19 cellular contexts compared by ENCODE assay signal in the genomic region with DNA sequence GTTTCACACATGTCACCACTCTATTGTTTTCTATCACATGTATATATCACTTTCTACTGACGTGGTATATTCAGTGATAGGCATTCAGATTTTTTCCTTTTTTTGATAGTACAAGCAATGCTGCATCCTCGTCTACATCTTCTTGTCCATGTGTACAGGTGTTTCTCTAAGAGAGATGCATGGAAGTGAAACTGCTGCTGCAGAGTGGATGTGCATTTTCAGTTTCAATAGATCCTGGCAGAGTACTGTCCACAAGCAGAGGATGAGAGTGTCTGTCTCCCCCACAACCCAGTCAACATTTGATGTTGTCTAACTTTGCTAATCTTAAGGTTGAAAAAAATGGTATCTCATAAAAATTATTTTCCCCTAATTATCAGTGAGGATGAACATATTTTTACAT.
DNase-seq lines count a peak whose midpoint lies in the region; ATAC-seq and FAIRE-seq lines count a peak whose summit lies in the region.
"Had no signal": no experiment of that assay in that cellular context is flagged by ENCODE, and none has a peak within 500 bp of the region (broad histone marks: within the 10 kb centered on the region; RNA-seq: fewer than 3 reads in every experiment).

No MANE protein-coding gene starts in this region.

- no peaks in the 10 kb centered on the region for H3K27me3 Mint-ChIP-seq in activated CD4-positive, alpha-beta memory T cell treated with anti-CD3 and anti-CD28 coated beads for 36 hours
- H3K27me3 Mint-ChIP-seq: activated CD8-positive, alpha-beta memory T cell treated with anti-CD3 and anti-CD28 coated beads, Interleukin-2, amount 10 ng/mL, durations not matched to agents 7 days and 5 days had no signal

- POLR2A ChIA-PET in activated CD4-positive, alpha-beta memory T cell treated with anti-CD3 and anti-CD28 coated beads for 36 hours (lab: Charles Lee): no interaction called here

- H3K4me1 Mint-ChIP-seq in activated CD4-positive, alpha-beta memory T cell treated with anti-CD3 and anti-CD28 coated beads for 36 hours (ENCODE audit: low read depth): no peaks in the 10 kb centered on the region

- H3K9me3 Mint-ChIP-seq in activated CD4-positive, alpha-beta memory T cell treated with anti-CD3 and anti-CD28 coated beads for 36 hours: peaks cover 2% of the 10 kb centered on the region

- no peak overlapping the region for H3K4me3 Mint-ChIP-seq in activated CD4-positive, alpha-beta memory T cell treated with anti-CD3 and anti-CD28 coated beads for 36 hours
- H3K4me3 Mint-ChIP-seq: activated CD8-positive, alpha-beta memory T cell treated with anti-CD3 and anti-CD28 coated beads, Interleukin-2, amount 10 ng/mL, durations not matched to agents 7 days and 5 days; WTC11 had no signal

- ATAC-seq in GM19455 (IDR thresholded peaks at IDR 0.05; ENCODE audit: unreplicated experiment): peak; percentile 76
- ATAC-seq in HG02885 (IDR thresholded peaks at IDR 0.05; ENCODE audit: poor library complexity, unreplicated experiment): peak; percentile 89
- ATAC-seq in HG03558 (IDR thresholded peaks at IDR 0.05; ENCODE audit: extremely low read depth, unreplicated experiment): peak; percentile 84
- ATAC-seq in HG03439 (IDR thresholded peaks at IDR 0.05; ENCODE audit: unreplicated experiment): no peak
- ATAC-seq: activated CD8-positive, alpha-beta memory T cell treated with anti-CD3 and anti-CD28 coated beads, Interleukin-2, amount 10 ng/mL, durations not matched to agents 7 days and 5 days; body of pancreas; left cardiac atrium; WTC11 had no signal

- H3K36me3 Mint-ChIP-seq in activated CD4-positive, alpha-beta memory T cell treated with anti-CD3 and anti-CD28 coated beads for 36 hours: no peaks in the 10 kb centered on the region

- no peak overlapping the region for H3K27ac Mint-ChIP-seq in activated CD4-positive, alpha-beta memory T cell treated with anti-CD3 and anti-CD28 coated beads for 36 hours
- H3K27ac Mint-ChIP-seq: activated CD8-positive, alpha-beta memory T cell treated with anti-CD3 and anti-CD28 coated beads, Interleukin-2, amount 10 ng/mL, durations not matched to agents 7 days and 5 days; WTC11 had no signal

- DNase-seq in GM18507 (ENCODE audit: extremely low spot score, insufficient read length, low read depth) (no peak), NCI-H1694 treated with DMSO at 0.1 percent for 48 hours (lab: John Stamatoyannopoulos, UW) (no peak), H4 (ENCODE audit: low spot score) (no peak)
- no peak for DNase-seq in activated CD4-positive, alpha-beta memory T cell treated with anti-CD3 and anti-CD28 coated beads for 36 hours
- DNase-seq: activated CD8-positive, alpha-beta memory T cell treated with anti-CD3 and anti-CD28 coated beads, Interleukin-2, amount 10 ng/mL, durations not matched to agents 7 days and 5 days; activated naive CD4-positive, alpha-beta T cell; body of pancreas; dermis blood vessel endothelial cell; hippocampal formation; left cardiac atrium; NCI-H2081; ovary; SW 1271 had no signal

- peak; percentile 94 for FAIRE-seq in GM18507 (lab: Jason Lieb, UNC)
- FAIRE-seq: G401.6 had no signal

- CTCF ChIA-PET in activated CD4-positive, alpha-beta memory T cell treated with anti-CD3 and anti-CD28 coated beads for 36 hours (lab: Charles Lee): no interaction called here

- intact Hi-C loops in activated CD4-positive, alpha-beta memory T cell treated with anti-CD3 and anti-CD28 coated beads for 36 hours (cut with micrococcal nuclease): no loop called here
